1 cellular context compared by ENCODE assay signal in genomic region chr3:64561503-64561810, GRCh38.
TF ChIP-seq lines count a peak whose summit lies in the region.

No MANE protein-coding gene starts in this region.

TF ChIP-seq in IMR-90, 13 proteins besides CTCF, POLR2A, EP300 and RAD21:
- no peak for TF ChIP-seq MAZ (IDR thresholded peaks at IDR 0.05; ENCODE audit: borderline replicate concordance, low read depth, low read length)
- TF ChIP-seq CEBPB (IDR thresholded peaks at IDR 0.05; ENCODE audit: low read depth, low read length): no peak
- TF ChIP-seq BHLHE40 (IDR thresholded peaks at IDR 0.05; ENCODE audit: low read depth, low read length): no peak
- TF ChIP-seq FOS (IDR thresholded peaks at IDR 0.05; ENCODE audit: low read depth, low read length): no peak
- no peak for TF ChIP-seq RCOR1 (IDR thresholded peaks at IDR 0.05; ENCODE audit: insufficient replicate concordance, low read length)
- no peak for TF ChIP-seq NFE2L2 (IDR thresholded peaks at IDR 0.05; ENCODE audit: low read depth, low read length)
- TF ChIP-seq RFX5 (IDR thresholded peaks at IDR 0.05; ENCODE audit: low read depth, low read length): no peak
- TF ChIP-seq CHD1 (IDR thresholded peaks at IDR 0.05; ENCODE audit: low read depth, low read length): no peak
- no peak for TF ChIP-seq MXI1 (IDR thresholded peaks at IDR 0.05; ENCODE audit: borderline replicate concordance, low read depth, low read length)
- no peak for TF ChIP-seq MAFK (IDR thresholded peaks at IDR 0.05; ENCODE audit: low read depth, low read length)
- no peak for TF ChIP-seq SMC3 (IDR thresholded peaks at IDR 0.05; ENCODE audit: low read depth, low read length)
